ENCODE assay signal across 1 cellular context in genomic region chr17:82065638-82066303, GRCh38.
TF ChIP-seq lines count a peak whose summit lies in the region.

Gene DUS1L (minus strand): TSS chr17:82065804. CDS start chr17:82065059, 745 bp downstream.

TF ChIP-seq in K562, 482 proteins besides CTCF, POLR2A, EP300 and RAD21 (continued from another document and continues in another):
- TF ChIP-seq SAFB (IDR thresholded peaks at IDR 0.05; ENCODE audit: borderline replicate concordance, low read depth, low read length), result peak; percentile 61
- no peak for TF ChIP-seq BRD9 (IDR thresholded peaks at IDR 0.05; ENCODE audit: low read depth, partially characterized antibody)
- TF ChIP-seq MBD2 (IDR thresholded peaks at IDR 0.05; ENCODE audit: borderline replicate concordance, low read depth), result no peak
- 0 out of 2 replicates have a peak, but pooled peaks have one; percentile 67 for TF ChIP-seq ZBTB17 (CRISPR knock-in tag; IDR thresholded peaks at IDR 0.05)
- TF ChIP-seq SP2 (IDR thresholded peaks at IDR 0.05; ENCODE audit: extremely low read depth, low read depth, low read length, poor library complexity, severe bottlenecking), result no peak
- TF ChIP-seq, protein P1, sequence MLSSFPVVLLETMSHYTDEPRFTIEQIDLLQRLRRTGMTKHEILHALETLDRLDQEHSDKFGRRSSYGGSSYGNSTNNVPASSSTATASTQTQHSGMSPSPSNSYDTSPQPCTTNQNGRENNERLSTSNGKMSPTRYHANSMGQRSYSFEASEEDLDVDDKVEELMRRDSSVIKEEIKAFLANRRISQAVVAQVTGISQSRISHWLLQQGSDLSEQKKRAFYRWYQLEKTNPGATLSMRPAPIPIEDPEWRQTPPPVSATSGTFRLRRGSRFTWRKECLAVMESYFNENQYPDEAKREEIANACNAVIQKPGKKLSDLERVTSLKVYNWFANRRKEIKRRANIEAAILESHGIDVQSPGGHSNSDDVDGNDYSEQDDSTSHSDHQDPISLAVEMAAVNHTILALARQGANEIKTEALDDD (IDR thresholded peaks at IDR 0.05), result no peak
- peak; percentile 80; the same call in 1 of the 2 replicates for TF ChIP-seq HNRNPL (IDR thresholded peaks at IDR 0.05; ENCODE audit: low read depth, low read length)
- TF ChIP-seq ARNT (IDR thresholded peaks at IDR 0.05), result no peak
- TF ChIP-seq C11orf30 (IDR thresholded peaks at IDR 0.05; ENCODE audit: low read depth), result peak; percentile 89
- TF ChIP-seq ELF1 (tag; IDR thresholded peaks at IDR 0.05), result peak; percentile 36; the same call in 1 of the 2 replicates
- TF ChIP-seq MEIS2 (IDR thresholded peaks at IDR 0.05; ENCODE audit: partially characterized antibody), result no peak
- no peak for TF ChIP-seq ZBTB49 (CRISPR knock-in tag; IDR thresholded peaks at IDR 0.05; ENCODE audit: borderline replicate concordance)
- TF ChIP-seq, protein P2, sequence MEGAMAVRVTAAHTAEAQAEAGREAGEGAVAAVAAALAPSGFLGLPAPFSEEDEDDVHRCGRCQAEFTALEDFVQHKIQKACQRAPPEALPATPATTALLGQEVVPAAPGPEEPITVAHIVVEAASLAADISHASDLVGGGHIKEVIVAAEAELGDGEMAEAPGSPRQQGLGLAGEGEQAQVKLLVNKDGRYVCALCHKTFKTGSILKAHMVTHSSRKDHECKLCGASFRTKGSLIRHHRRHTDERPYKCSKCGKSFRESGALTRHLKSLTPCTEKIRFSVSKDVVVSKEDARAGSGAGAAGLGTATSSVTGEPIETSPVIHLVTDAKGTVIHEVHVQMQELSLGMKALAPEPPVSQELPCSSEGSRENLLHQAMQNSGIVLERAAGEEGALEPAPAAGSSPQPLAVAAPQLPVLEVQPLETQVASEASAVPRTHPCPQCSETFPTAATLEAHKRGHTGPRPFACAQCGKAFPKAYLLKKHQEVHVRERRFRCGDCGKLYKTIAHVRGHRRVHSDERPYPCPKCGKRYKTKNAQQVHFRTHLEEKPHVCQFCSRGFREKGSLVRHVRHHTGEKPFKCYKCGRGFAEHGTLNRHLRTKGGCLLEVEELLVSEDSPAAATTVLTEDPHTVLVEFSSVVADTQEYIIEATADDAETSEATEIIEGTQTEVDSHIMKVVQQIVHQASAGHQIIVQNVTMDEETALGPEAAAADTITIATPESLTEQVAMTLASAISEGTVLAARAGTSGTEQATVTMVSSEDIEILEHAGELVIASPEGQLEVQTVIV (CRISPR knock-in tag; IDR thresholded peaks at IDR 0.05; ENCODE audit: borderline replicate concordance), result no peak
- TF ChIP-seq RBM22 (IDR thresholded peaks at IDR 0.05; ENCODE audit: low read depth, low read length, poor library complexity, severe bottlenecking), result peak; percentile 83
- TF ChIP-seq ZNF785 (CRISPR knock-in tag; IDR thresholded peaks at IDR 0.05), result no peak
- TF ChIP-seq, protein P3, sequence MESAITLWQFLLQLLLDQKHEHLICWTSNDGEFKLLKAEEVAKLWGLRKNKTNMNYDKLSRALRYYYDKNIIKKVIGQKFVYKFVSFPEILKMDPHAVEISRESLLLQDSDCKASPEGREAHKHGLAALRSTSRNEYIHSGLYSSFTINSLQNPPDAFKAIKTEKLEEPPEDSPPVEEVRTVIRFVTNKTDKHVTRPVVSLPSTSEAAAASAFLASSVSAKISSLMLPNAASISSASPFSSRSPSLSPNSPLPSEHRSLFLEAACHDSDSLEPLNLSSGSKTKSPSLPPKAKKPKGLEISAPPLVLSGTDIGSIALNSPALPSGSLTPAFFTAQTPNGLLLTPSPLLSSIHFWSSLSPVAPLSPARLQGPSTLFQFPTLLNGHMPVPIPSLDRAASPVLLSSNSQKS (CRISPR knock-in tag; IDR thresholded peaks at IDR 0.05), result no peak
- TF ChIP-seq SIRT6 (IDR thresholded peaks at IDR 0.05; ENCODE audit: low read depth, low read length), result no peak
- TF ChIP-seq, protein P4, sequence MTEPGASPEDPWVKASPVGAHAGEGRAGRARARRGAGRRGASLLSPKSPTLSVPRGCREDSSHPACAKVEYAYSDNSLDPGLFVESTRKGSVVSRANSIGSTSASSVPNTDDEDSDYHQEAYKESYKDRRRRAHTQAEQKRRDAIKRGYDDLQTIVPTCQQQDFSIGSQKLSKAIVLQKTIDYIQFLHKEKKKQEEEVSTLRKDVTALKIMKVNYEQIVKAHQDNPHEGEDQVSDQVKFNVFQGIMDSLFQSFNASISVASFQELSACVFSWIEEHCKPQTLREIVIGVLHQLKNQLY (CRISPR knock-in tag; conservative IDR thresholded peaks at IDR 0.05), result no peak
- TF ChIP-seq, protein P5, sequence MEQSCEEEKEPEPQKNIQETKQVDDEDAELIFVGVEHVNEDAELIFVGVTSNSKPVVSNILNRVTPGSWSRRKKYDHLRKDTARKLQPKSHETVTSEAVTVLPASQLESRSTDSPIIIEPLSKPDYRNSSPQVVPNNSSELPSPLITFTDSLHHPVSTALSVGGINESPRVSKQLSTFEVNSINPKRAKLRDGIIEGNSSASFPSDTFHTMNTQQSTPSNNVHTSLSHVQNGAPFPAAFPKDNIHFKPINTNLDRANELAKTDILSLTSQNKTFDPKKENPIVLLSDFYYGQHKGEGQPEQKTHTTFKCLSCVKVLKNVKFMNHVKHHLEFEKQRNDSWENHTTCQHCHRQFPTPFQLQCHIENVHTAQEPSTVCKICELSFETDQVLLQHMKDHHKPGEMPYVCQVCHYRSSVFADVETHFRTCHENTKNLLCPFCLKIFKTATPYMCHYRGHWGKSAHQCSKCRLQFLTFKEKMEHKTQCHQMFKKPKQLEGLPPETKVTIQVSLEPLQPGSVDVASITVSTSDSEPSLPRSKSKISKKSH (CRISPR knock-in tag; IDR thresholded peaks at IDR 0.05), result no peak
- peak; percentile 64; the same call in 1 of the 2 replicates for TF ChIP-seq EP400 (IDR thresholded peaks at IDR 0.05)
- no peak for TF ChIP-seq ZNF511 (CRISPR knock-in tag; IDR thresholded peaks at IDR 0.05)
- TF ChIP-seq NBN (IDR thresholded peaks at IDR 0.05; ENCODE audit: low read depth), result no peak
- no peak for TF ChIP-seq ZHX1 (conservative IDR thresholded peaks at IDR 0.05; ENCODE audit: low read length)
- TF ChIP-seq GABPA (tag; conservative IDR thresholded peaks at IDR 0.05; ENCODE audit: low read depth), result peak; percentile 100
- TF ChIP-seq MEF2D (tag; conservative IDR thresholded peaks at IDR 0.05; ENCODE audit: low read depth), result 0 out of 2 replicates have a peak, but pooled peaks have one; percentile 31
- TF ChIP-seq MAFG (tag; conservative IDR thresholded peaks at IDR 0.05), result no peak
- TF ChIP-seq GABPB1 (CRISPR knock-in tag; IDR thresholded peaks at IDR 0.05), result peak; percentile 98
- TF ChIP-seq, protein P6, sequence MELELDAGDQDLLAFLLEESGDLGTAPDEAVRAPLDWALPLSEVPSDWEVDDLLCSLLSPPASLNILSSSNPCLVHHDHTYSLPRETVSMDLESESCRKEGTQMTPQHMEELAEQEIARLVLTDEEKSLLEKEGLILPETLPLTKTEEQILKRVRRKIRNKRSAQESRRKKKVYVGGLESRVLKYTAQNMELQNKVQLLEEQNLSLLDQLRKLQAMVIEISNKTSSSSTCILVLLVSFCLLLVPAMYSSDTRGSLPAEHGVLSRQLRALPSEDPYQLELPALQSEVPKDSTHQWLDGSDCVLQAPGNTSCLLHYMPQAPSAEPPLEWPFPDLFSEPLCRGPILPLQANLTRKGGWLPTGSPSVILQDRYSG (tag; conservative IDR thresholded peaks at IDR 0.05; ENCODE audit: low read depth), result no peak
- TF ChIP-seq, protein P7, sequence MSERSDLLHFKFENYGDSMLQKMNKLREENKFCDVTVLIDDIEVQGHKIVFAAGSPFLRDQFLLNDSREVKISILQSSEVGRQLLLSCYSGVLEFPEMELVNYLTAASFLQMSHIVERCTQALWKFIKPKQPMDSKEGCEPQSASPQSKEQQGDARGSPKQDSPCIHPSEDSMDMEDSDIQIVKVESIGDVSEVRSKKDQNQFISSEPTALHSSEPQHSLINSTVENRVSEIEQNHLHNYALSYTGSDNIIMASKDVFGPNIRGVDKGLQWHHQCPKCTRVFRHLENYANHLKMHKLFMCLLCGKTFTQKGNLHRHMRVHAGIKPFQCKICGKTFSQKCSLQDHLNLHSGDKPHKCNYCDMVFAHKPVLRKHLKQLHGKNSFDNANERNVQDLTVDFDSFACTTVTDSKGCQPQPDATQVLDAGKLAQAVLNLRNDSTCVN (CRISPR knock-in tag; IDR thresholded peaks at IDR 0.05), result no peak
- TF ChIP-seq ZNF384 (IDR thresholded peaks at IDR 0.05; ENCODE audit: low read depth, low read length), result 0 out of 2 replicates have a peak, but pooled peaks have one; percentile 36
- no peak for TF ChIP-seq CHAMP1 (IDR thresholded peaks at IDR 0.05)
- TF ChIP-seq POLR2G (IDR thresholded peaks at IDR 0.05; ENCODE audit: low read depth, low read length), result peak; percentile 62
- peak; percentile 47; the same call in 1 of the 2 replicates for TF ChIP-seq NFIC (IDR thresholded peaks at IDR 0.05)
- peak; percentile 39; the same call in 1 of the 2 replicates for TF ChIP-seq STAG1 (CRISPR knock-in tag; IDR thresholded peaks at IDR 0.05; ENCODE audit: borderline replicate concordance)
- TF ChIP-seq, protein P8, sequence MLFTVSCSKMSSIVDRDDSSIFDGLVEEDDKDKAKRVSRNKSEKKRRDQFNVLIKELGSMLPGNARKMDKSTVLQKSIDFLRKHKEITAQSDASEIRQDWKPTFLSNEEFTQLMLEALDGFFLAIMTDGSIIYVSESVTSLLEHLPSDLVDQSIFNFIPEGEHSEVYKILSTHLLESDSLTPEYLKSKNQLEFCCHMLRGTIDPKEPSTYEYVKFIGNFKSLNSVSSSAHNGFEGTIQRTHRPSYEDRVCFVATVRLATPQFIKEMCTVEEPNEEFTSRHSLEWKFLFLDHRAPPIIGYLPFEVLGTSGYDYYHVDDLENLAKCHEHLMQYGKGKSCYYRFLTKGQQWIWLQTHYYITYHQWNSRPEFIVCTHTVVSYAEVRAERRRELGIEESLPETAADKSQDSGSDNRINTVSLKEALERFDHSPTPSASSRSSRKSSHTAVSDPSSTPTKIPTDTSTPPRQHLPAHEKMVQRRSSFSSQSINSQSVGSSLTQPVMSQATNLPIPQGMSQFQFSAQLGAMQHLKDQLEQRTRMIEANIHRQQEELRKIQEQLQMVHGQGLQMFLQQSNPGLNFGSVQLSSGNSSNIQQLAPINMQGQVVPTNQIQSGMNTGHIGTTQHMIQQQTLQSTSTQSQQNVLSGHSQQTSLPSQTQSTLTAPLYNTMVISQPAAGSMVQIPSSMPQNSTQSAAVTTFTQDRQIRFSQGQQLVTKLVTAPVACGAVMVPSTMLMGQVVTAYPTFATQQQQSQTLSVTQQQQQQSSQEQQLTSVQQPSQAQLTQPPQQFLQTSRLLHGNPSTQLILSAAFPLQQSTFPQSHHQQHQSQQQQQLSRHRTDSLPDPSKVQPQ (CRISPR knock-in tag; IDR thresholded peaks at IDR 0.05; ENCODE audit: borderline replicate concordance), result no peak
